Comparison of ENCODE assay signal across 10 cellular contexts in genomic region chr17:76869209-76869877, GRCh38. TPM values are rescaled to one million over a fixed set of nuclear protein-coding genes. Genes with fewer than 3 reads are reported as not detected.
A peak's percentile ranks its signal among the peaks of the same experiment; 100 is the strongest.
DNase-seq lines count a peak whose midpoint lies in the region; ATAC-seq, FAIRE-seq and TF ChIP-seq lines count a peak whose summit lies in the region.
"Had no signal": no experiment of that assay in that cellular context is flagged by ENCODE, and none has a peak within 500 bp of the region (broad histone marks: within the 10 kb centered on the region; RNA-seq: fewer than 3 reads in every experiment).

No MANE protein-coding gene starts in this region.

- no peak for TF ChIP-seq CTCF in WERI-Rb-1 (IDR thresholded peaks at IDR 0.05; ENCODE audit: low read depth, low read length)
- TF ChIP-seq CTCF in pancreas (IDR thresholded peaks at IDR 0.05) = no peak

- 5% methylated on average over 54 of the region's 54 CpGs for whole genome bisulfite sequencing in thymus
- WGBS in pancreas, 2 donors = 4 to 5% methylated on average over 30 to 54 of the region's 54 CpGs

- FAIRE-seq in pancreas (lab: Jason Lieb, UNC) = no peak

- H3K36me3 ChIP-seq in WERI-Rb-1 (peaks cover 18% of the 10 kb centered on the region), thymus (ENCODE audit: control insufficient read depth, insufficient read depth) (no peaks in the 10 kb centered on the region), pancreas (no peaks in the 10 kb centered on the region)

- intact Hi-C loops in pancreas (cut with DNase I) = loop anchor here (5.0 to 10.0 kb wide), 3 partner anchors 185 to 375 kb away; no protein-coding TSS in a partner anchor

- peaks cover 7% of the 10 kb centered on the region for H3K4me1 ChIP-seq in thymus (ENCODE audit: control insufficient read depth, insufficient read depth, low read length)
- no peaks in the 10 kb centered on the region for H3K4me1 ChIP-seq in pancreas

- H3K9me3 ChIP-seq in WERI-Rb-1 (ENCODE audit: severe bottlenecking) = peaks cover 2% of the 10 kb centered on the region
- H3K9me3 ChIP-seq in thymus (ENCODE audit: control insufficient read depth) = no peaks in the 10 kb centered on the region
- H3K9me3 ChIP-seq in pancreas = no peaks in the 10 kb centered on the region

- H3K27ac ChIP-seq in WERI-Rb-1 (no peak overlapping the region; the same call in 1 of the 2 replicates), thymus (ENCODE audit: low read depth) (no peak overlapping the region), pancreas (no peak overlapping the region)

- DNase-seq in activated T-cell treated with anti-CD3 and anti-CD28 coated beads, Interleukin-2, amount 50 U/mL, for 1 hour = peak; percentile 33
- DNase-seq in activated T-cell treated with anti-CD3 and anti-CD28 coated beads for 4 hours (no peak), WERI-Rb-1 (no peak), pancreas (no peak), 8988T (no peak)
- DNase-seq: DMS53, NCI-H1436 treated with DMSO at 0.1 percent for 48 hours had no signal

- H3K4me3 ChIP-seq in WERI-Rb-1 (ENCODE audit: low read depth, low read length) (peak overlapping the region; percentile 46), iPS-11a (ENCODE audit: low read depth, low read length) (peak overlapping the region; percentile 43), thymus (ENCODE audit: low read length) (peak overlapping the region; percentile 57), pancreas (peak overlapping the region in 1 of 4 donors; percentile 35)

- ATAC-seq in pancreas (no peak), HG03565 (IDR thresholded peaks at IDR 0.05; ENCODE audit: unreplicated experiment) (no peak)

- H3K27me3 ChIP-seq in WERI-Rb-1 (ENCODE audit: insufficient read depth, low read depth, severe bottlenecking) (no peaks in the 10 kb centered on the region), thymus (ENCODE audit: control insufficient read depth, insufficient read depth) (peaks cover 37% of the 10 kb centered on the region), pancreas (peaks cover 0 to 12% (median 2%) of the 10 kb centered on the region in 4 donors)

RNA-seq across cellular contexts. Expression of gene MGAT5B, which starts 1.1 kb away (rescaled TPM):
- polyA plus RNA-seq in thymus (1.0 TPM), pancreas (1 to 10 TPM in 1 of 2 donors, under 1 TPM in 1; 0.23 to 1.2 TPM)
- total RNA-seq in pancreas = under 1 TPM in 5 of 6 donors, not detected in 1; 0.21 to 0.38 (median 0.25) TPM
